ENCODE assay signal across 17 cellular contexts in the genomic region with DNA sequence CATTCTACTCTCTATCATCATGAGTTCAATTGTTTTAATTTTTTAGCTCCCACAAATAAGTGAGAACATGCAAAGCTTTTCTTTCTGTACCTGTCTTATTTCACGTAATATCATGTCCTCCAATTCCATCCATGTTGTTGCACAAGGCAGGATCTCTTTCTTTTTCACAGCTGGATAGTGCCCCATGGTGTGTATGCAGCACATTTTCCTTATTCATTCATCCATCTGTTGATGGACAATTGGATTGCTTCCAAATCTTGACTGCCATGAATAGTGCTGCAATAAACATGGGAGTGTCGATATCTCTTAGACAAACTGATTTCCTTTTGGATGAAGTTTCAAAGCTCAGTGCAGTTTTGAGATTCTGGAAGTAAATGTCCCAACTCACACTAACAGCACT.
DNase-seq lines count a peak whose midpoint lies in the region; ATAC-seq and TF ChIP-seq lines count a peak whose summit lies in the region.
"Had no signal": no experiment of that assay in that cellular context is flagged by ENCODE, and none has a peak within 500 bp of the region (broad histone marks: within the 10 kb centered on the region; RNA-seq: fewer than 3 reads in every experiment).

No MANE protein-coding gene starts in this region.

- H3K4me3 ChIP-seq in right atrium auricular region (no peak overlapping the region), heart right ventricle (no peak overlapping the region)
- H3K4me3 ChIP-seq: GM12878, HAP-1 had no signal

- H3K27me3 ChIP-seq in right atrium auricular region: no peaks in the 10 kb centered on the region
- peaks cover 0 to 11% (median 0%) of the 10 kb centered on the region in 7 donors for H3K27me3 ChIP-seq in heart right ventricle
- H3K27me3 ChIP-seq: BE2C had no signal

- TF ChIP-seq CTCF in right atrium auricular region (IDR thresholded peaks at IDR 0.05) (no peak), heart right ventricle (IDR thresholded peaks at IDR 0.05) (no peak)

- H3K4me1 ChIP-seq in right atrium auricular region (no peaks in the 10 kb centered on the region), heart right ventricle (no peaks in the 10 kb centered on the region)
- H3K4me1 ChIP-seq: BE2C, HAP-1 had no signal

- H3K36me3 ChIP-seq in right atrium auricular region (no peaks in the 10 kb centered on the region), heart right ventricle (no peaks in the 10 kb centered on the region)
- H3K36me3 ChIP-seq: BE2C, HAP-1 had no signal

- peak; percentile 26 for DNase-seq in right atrium auricular region (ENCODE audit: low spot score)
- no peak for DNase-seq in heart right ventricle
- peak; percentile 35 for DNase-seq in LoVo (ENCODE audit: low spot score)
- DNase-seq in NCI-H345 (lab: John Stamatoyannopoulos, UW): peak; percentile 85
- no peak for DNase-seq in SKM-1 treated with dmso at 0.1 percent for 144 hours (lab: John Stamatoyannopoulos, UW; ENCODE audit: unreplicated experiment)
- DNase-seq in HuH-7.5 (ENCODE audit: low spot score): no peak
- no peak for DNase-seq in head of caudate nucleus
- DNase-seq: BE2C; CD8-positive, alpha-beta memory T cell; MV-4-11; NCI-H187 treated with DMSO at 0.1 percent for 48 hours; NCI-H446 treated with DMSO at 0.1 percent for 48 hours; NK-92 treated with Interleukin-12 subunit alpha and Interleukin-12 subunit beta, amount 100 ng/mL, for 24 hours; OCI-M1; RPMI8226 had no signal

- intact Hi-C loops in heart right ventricle (cut with DNase I): loop anchor here in 1 of 10 donors (2.0 kb wide), 1 partner anchor 47 kb away; no protein-coding TSS in a partner anchor
- intact Hi-C loops in head of caudate nucleus (cut with DNase I): no loop called here

- H3K27ac ChIP-seq in right atrium auricular region: no peak overlapping the region
- H3K27ac ChIP-seq in heart right ventricle: no peak overlapping the region

- 60 to 73% methylated on average over 2 of the region's 2 CpGs for WGBS in heart right ventricle, 2 donors

- H3K9me3 ChIP-seq in right atrium auricular region (no peaks in the 10 kb centered on the region), heart right ventricle (no peaks in the 10 kb centered on the region)
- H3K9me3 ChIP-seq: HAP-1 had no signal

- no peak for ATAC-seq in heart right ventricle
- ATAC-seq: GM12878 had no signal

Comparison
In these comparisons a context has a peak if more than half of its experiments do, and no peak if none do; other contexts are left out.
1. DNase-seq: peak in right atrium auricular region (single experiment), LoVo (single experiment) and NCI-H345 (single experiment); none in heart right ventricle (0 of 2), SKM-1 treated with dmso at 0.1 percent for 144 hours (single experiment), HuH-7.5 (single experiment) and head of caudate nucleus (0 of 42).